Comparison of ENCODE assay signal across 23 cellular contexts in genomic region chr16:2231016-2231931, GRCh38. TPM values are rescaled to one million over a fixed set of nuclear protein-coding genes. Genes with fewer than 3 reads are reported as not detected.
DNase-seq lines count a peak whose midpoint lies in the region; ATAC-seq and TF ChIP-seq lines count a peak whose summit lies in the region.
"Had no signal": no experiment of that assay in that cellular context is flagged by ENCODE, and none has a peak within 500 bp of the region (broad histone marks: within the 10 kb centered on the region; RNA-seq: fewer than 3 reads in every experiment).

No MANE protein-coding gene starts in this region.

- H3K27me3 ChIP-seq in RWPE2 (ENCODE audit: insufficient read depth, poor library complexity, severe bottlenecking) (peaks cover 3% of the 10 kb centered on the region), suprapubic skin (peaks cover 2% of the 10 kb centered on the region), ascending aorta (no peaks in the 10 kb centered on the region)
- H3K27me3 ChIP-seq: body of pancreas, right atrium auricular region had no signal

- no peak overlapping the region for H3K4me3 ChIP-seq in RWPE2 (ENCODE audit: severe bottlenecking)
- H3K4me3 ChIP-seq in foreskin fibroblast (ENCODE audit: low read depth in 1 of 2, low read length in 2 of 2): no peak overlapping the region
- no peak overlapping the region for H3K4me3 ChIP-seq in suprapubic skin
- H3K4me3 ChIP-seq in ascending aorta: no peak overlapping the region
- H3K4me3 ChIP-seq: body of pancreas, mucosa of descending colon, right atrium auricular region had no signal

- no peak for TF ChIP-seq EP300 in suprapubic skin (IDR thresholded peaks at IDR 0.05)

- H3K4me1 ChIP-seq in RWPE2 (ENCODE audit: insufficient read depth, poor library complexity, severe bottlenecking) (no peaks in the 10 kb centered on the region), suprapubic skin (peaks cover 21% of the 10 kb centered on the region), ascending aorta (peaks cover 0 to under 1% of the 10 kb centered on the region in 2 donors)

- WGBS in suprapubic skin: 86% methylated on average over 22 of the region's 29 CpGs

- no peak for TF ChIP-seq CTCF in RWPE2 (IDR thresholded peaks at IDR 0.05; ENCODE audit: poor library complexity, severe bottlenecking)
- no peak for TF ChIP-seq CTCF in foreskin fibroblast (IDR thresholded peaks at IDR 0.05; ENCODE audit: low read depth, low read length)
- TF ChIP-seq CTCF in suprapubic skin (IDR thresholded peaks at IDR 0.05): no peak
- TF ChIP-seq CTCF in ascending aorta (IDR thresholded peaks at IDR 0.05): no peak

- DNase-seq in NCI-H2029 (lab: John Stamatoyannopoulos, UW): peak; percentile 51
- no peak for DNase-seq in NCI-H2029 treated with DMSO at 0.1 percent for 48 hours (lab: John Stamatoyannopoulos, UW)
- peak; percentile 61 for DNase-seq in RWPE2 (ENCODE audit: low spot score)
- DNase-seq in foreskin fibroblast: peak; percentile 54 to 70
- DNase-seq in suprapubic skin (ENCODE audit: low spot score in 2 of 2): no peak
- no peak for DNase-seq in ascending aorta (ENCODE audit: low spot score in 2 of 2)
- DNase-seq: activated CD4-positive, alpha-beta T cell treated with anti-CD3 and anti-CD28 coated beads for 36 hours; COR-L47; GF-D8; immature natural killer cell; left ventricle myocardium superior; MM.1S; mucosa of descending colon; NCI-H1930; NCI-H524 treated with DMSO at 0.1 percent for 48 hours; occipital lobe; stimulated activated CD4-positive, alpha-beta T cell treated with anti-CD3 and anti-CD28 coated beads, Interleukin-15, amount 100 ng/mL, for 24 hours had no signal

- ATAC-seq in RWPE2 (ENCODE audit: low read depth) (no peak), HG02798 (IDR thresholded peaks at IDR 0.05; ENCODE audit: poor library complexity, unreplicated experiment) (no peak), GM21526 (IDR thresholded peaks at IDR 0.05; ENCODE audit: low FRiP score, unreplicated experiment) (no peak)
- ATAC-seq: activated CD4-positive, alpha-beta T cell treated with anti-CD3 and anti-CD28 coated beads for 36 hours; activated naive CD4-positive, alpha-beta T cell treated with anti-CD3 and anti-CD28 coated beads, Interleukin-2, amount 50 U/mL, for 72 hours; body of pancreas; left ventricle myocardium superior; mucosa of descending colon had no signal

- H3K27ac ChIP-seq in RWPE2 (ENCODE audit: poor library complexity, severe bottlenecking) (no peak overlapping the region), suprapubic skin (peak overlapping the region; percentile 66), ascending aorta (no peak overlapping the region)
- H3K27ac ChIP-seq: HL-60, right atrium auricular region had no signal

- H3K36me3 ChIP-seq in RWPE2 (ENCODE audit: low read depth) (peaks cover 27% of the 10 kb centered on the region), suprapubic skin (peaks cover 76% of the 10 kb centered on the region), ascending aorta (peaks cover 82% of the 10 kb centered on the region in 2 donors)

- TF ChIP-seq POLR2A in suprapubic skin (IDR thresholded peaks at IDR 0.05): no peak

- intact Hi-C loops in ascending aorta (cut with DNase I): no loop called here

- H3K9me3 ChIP-seq in RWPE2 (ENCODE audit: severe bottlenecking) (no peaks in the 10 kb centered on the region), suprapubic skin (no peaks in the 10 kb centered on the region), ascending aorta (no peaks in the 10 kb centered on the region)
- H3K9me3 ChIP-seq: body of pancreas, mucosa of descending colon, right atrium auricular region had no signal

RNA-seq across cellular contexts. Expression of gene DNASE1L2, which starts 5.0 kb away (rescaled TPM):
- total RNA-seq in suprapubic skin (10 to 100 TPM; 17.0 to 72.6 (median 42.8) TPM), ascending aorta (not detected)

RNA-seq across cellular contexts. Expression of gene E4F1, which starts 7.9 kb away (rescaled TPM):
- total RNA-seq in suprapubic skin (10 to 100 TPM; 42.1 to 79.3 (median 54.2) TPM), ascending aorta (39.7 TPM)

RNA-seq across cellular contexts. Expression of gene PGP, which starts 16.6 kb away (rescaled TPM):
- total RNA-seq in suprapubic skin: 1 to 10 TPM; 6.8 to 9.5 (median 7.6) TPM
- 21.5 TPM for total RNA-seq in ascending aorta

RNA-seq across cellular contexts. Expression of gene ECI1, which starts 20.1 kb away (rescaled TPM):
- 10 to 100 TPM; 28.4 to 65.3 (median 47.2) TPM for total RNA-seq in suprapubic skin
- 10.9 TPM for total RNA-seq in ascending aorta

RNA-seq across cellular contexts. Expression of gene BRICD5, which starts 20.6 kb away (rescaled TPM):
- total RNA-seq in suprapubic skin (1 to 10 TPM; 2.2 to 10.0 (median 3.2) TPM), ascending aorta (1.4 TPM)

Comparison
In these comparisons a context has a peak if more than half of its experiments do, and no peak if none do; other contexts are left out.
1. DNase-seq: peak in NCI-H2029 (single experiment), RWPE2 (single experiment) and foreskin fibroblast (2 of 2); none in NCI-H2029 treated with DMSO at 0.1 percent for 48 hours (single experiment), suprapubic skin (0 of 2) and ascending aorta (0 of 2).
2. RNA of gene DNASE1L2, which starts 5.0 kb away (total RNA-seq): 17.0 to 72.6 TPM in suprapubic skin; not detected in ascending aorta (single experiment); every median in the first group is over 10 times any median in the second.